Comparison of ENCODE assay signal across 27 cellular contexts in genomic region chr22:48438096-48438495, GRCh38.
"Had no signal": no experiment of that assay in that cellular context is flagged by ENCODE, and none has a peak within 500 bp of the region (broad histone marks: within the 10 kb centered on the region; RNA-seq: fewer than 3 reads in every experiment).

No MANE protein-coding gene starts in this region.

- FAIRE-seq: islet of Langerhans had no signal

- H3K27me3 ChIP-seq: colonic mucosa, right atrium auricular region, sigmoid colon, testis, tibial artery had no signal

- H3K4me1 Mint-ChIP-seq: memory B cell; natural killer cell; neural crest cell; stimulated activated memory B cell treated with anti-CD40 and anti-IgM and Interleukin-4, amounts not matched to agents 10 μg/mL and 1 μg/mL and 100 μg/mL, for 72 hours had no signal

- H3K4me3 Mint-ChIP-seq: dendritic cell treated with granulocyte-macrophage colony-stimulating factor and Interleukin-4, amounts not matched to agents 40 ng/mL and 50 ng/mL, for 4 days; endodermal cell; memory B cell; natural killer cell; neural crest cell; stimulated activated memory B cell treated with anti-CD40 and anti-IgM and Interleukin-4, amounts not matched to agents 10 μg/mL and 1 μg/mL and 100 μg/mL, for 72 hours; type B pancreatic cell had no signal

- H3K9me3 ChIP-seq: colonic mucosa, gastroesophageal sphincter, heart left ventricle, prostate gland, right atrium auricular region, sigmoid colon, testis, tibial artery had no signal

- H3K9me3 Mint-ChIP-seq: dendritic cell treated with granulocyte-macrophage colony-stimulating factor and Interleukin-4, amounts not matched to agents 40 ng/mL and 50 ng/mL, for 4 days; endodermal cell; natural killer cell; neural crest cell; type B pancreatic cell had no signal

- H3K4me1 ChIP-seq: colonic mucosa, gastroesophageal sphincter, heart left ventricle, prostate gland, right atrium auricular region, sigmoid colon, testis, tibial artery had no signal

- H3K36me3 ChIP-seq: colonic mucosa, gastroesophageal sphincter, heart left ventricle, prostate gland, right atrium auricular region, sigmoid colon, tibial artery had no signal

- ATAC-seq: esophagus mucosa; gastroesophageal sphincter; heart left ventricle; left ventricle myocardium superior; natural killer cell; stimulated activated memory B cell treated with anti-CD40 and anti-IgM and Interleukin-4, amounts not matched to agents 10 μg/mL and 1 μg/mL and 100 μg/mL, for 72 hours; stimulated activated naive CD8-positive, alpha-beta T cell treated with anti-CD3 and anti-CD28 coated beads, Interleukin-15, Interleukin-2, amounts not matched to agents 100 U/mL and 50 U/mL, for 24 hours had no signal

- H3K36me3 Mint-ChIP-seq: memory B cell; natural killer cell; stimulated activated memory B cell treated with anti-CD40 and anti-IgM and Interleukin-4, amounts not matched to agents 10 μg/mL and 1 μg/mL and 100 μg/mL, for 72 hours; type B pancreatic cell had no signal

- DNase-seq: colonic mucosa; effector CD8-positive, alpha-beta T cell; endodermal cell; foreskin fibroblast; hippocampal formation; kidney glomerular epithelial cell; left ventricle myocardium superior; natural killer cell; sigmoid colon; stimulated activated CD4-positive, alpha-beta T cell treated with anti-CD3 and anti-CD28 coated beads, Interleukin-4, amount 100 ng/mL, for 4 hours; stimulated activated naive CD8-positive, alpha-beta T cell treated with anti-CD3 and anti-CD28 coated beads, Interleukin-15, Interleukin-2, amounts not matched to agents 100 U/mL and 50 U/mL, for 24 hours; substantia nigra; testis; tibial artery had no signal

- H3K4me3 ChIP-seq: colonic mucosa, gastroesophageal sphincter, heart left ventricle, lung, prostate gland, right atrium auricular region, sigmoid colon, testis, tibial artery had no signal

- H3K27ac Mint-ChIP-seq: dendritic cell treated with granulocyte-macrophage colony-stimulating factor and Interleukin-4, amounts not matched to agents 40 ng/mL and 50 ng/mL, for 4 days; endodermal cell; memory B cell; natural killer cell; stimulated activated memory B cell treated with anti-CD40 and anti-IgM and Interleukin-4, amounts not matched to agents 10 μg/mL and 1 μg/mL and 100 μg/mL, for 72 hours; type B pancreatic cell had no signal

- H3K27me3 Mint-ChIP-seq: dendritic cell treated with granulocyte-macrophage colony-stimulating factor and Interleukin-4, amounts not matched to agents 40 ng/mL and 50 ng/mL, for 4 days had no signal

- H3K27ac ChIP-seq: colonic mucosa, epithelial cell of prostate, gastroesophageal sphincter, heart left ventricle, prostate gland, right atrium auricular region, sigmoid colon, testis, tibial artery had no signal
